Comparison of ENCODE assay signal across 1 cellular context in the genomic region with DNA sequence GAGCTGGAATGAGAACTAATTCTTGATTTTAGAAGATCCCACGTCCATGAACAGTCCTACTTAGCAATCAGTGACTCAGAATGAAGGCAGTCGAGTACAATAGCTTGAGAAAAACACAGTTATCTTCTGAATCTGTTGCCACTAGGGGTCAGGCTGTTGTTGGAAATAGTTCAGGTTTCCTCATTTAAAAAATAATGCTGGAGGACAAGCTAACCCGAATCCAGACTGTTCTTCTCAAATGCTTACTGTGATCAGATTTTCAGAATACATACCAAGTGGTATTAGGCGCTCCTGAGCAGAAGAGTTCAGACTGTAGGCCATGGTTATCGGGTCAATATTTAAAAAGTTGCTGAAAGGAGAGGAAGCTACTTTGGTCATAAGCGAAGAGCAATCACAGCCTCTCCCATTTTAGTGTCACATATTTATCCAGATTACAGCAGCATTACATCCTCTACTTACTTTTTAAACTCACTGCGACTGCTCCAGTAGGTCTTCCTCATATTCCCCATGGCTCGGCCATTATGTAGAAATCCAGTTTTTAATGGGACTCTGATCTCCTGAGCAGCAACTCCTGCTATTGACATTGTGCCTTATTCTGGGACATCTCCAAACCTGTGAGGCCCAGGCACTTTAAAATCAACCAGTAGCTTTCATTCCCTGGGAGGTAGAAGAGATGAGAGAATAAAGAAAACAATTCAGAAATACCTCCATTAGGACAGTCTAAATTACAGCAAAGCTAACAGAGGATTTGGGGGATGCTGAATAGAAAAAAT.
A peak's percentile ranks its signal among the peaks of the same experiment; 100 is the strongest.
TF ChIP-seq lines count a peak whose summit lies in the region.

No MANE protein-coding gene starts in this region.

TF ChIP-seq in K562, 482 proteins besides CTCF, POLR2A, EP300 and RAD21:
- TF ChIP-seq RFX5 (IDR thresholded peaks at IDR 0.05; ENCODE audit: low read depth, low read length): 0 out of 2 replicates have a peak, but pooled peaks have one; percentile 25
- TF ChIP-seq JUND (IDR thresholded peaks at IDR 0.05; ENCODE audit: borderline replicate concordance, low read depth, low read length): peak; percentile 57; the same call in 1 of the 2 replicates
- TF ChIP-seq JUND (tag; IDR thresholded peaks at IDR 0.05; ENCODE audit: borderline replicate concordance, low read depth, low read length): peak; percentile 44; the same call in 1 of the 3 replicates
- TF ChIP-seq, protein P1, sequence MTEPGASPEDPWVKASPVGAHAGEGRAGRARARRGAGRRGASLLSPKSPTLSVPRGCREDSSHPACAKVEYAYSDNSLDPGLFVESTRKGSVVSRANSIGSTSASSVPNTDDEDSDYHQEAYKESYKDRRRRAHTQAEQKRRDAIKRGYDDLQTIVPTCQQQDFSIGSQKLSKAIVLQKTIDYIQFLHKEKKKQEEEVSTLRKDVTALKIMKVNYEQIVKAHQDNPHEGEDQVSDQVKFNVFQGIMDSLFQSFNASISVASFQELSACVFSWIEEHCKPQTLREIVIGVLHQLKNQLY (CRISPR knock-in tag; conservative IDR thresholded peaks at IDR 0.05): 0 out of 4 replicates have a peak, but pooled peaks of 1 of the 2 experiments have one; percentile 40
- TF ChIP-seq GATA2 (CRISPR knock-in tag; IDR thresholded peaks at IDR 0.05): peak; percentile 100
- peak; percentile 53; the same call in 1 of the 2 replicates for TF ChIP-seq XRCC5 (IDR thresholded peaks at IDR 0.05; ENCODE audit: low read depth, low read length)
- TF ChIP-seq NFE2 (IDR thresholded peaks at IDR 0.05; ENCODE audit: low read depth): no peak
- TF ChIP-seq RBM15 (IDR thresholded peaks at IDR 0.05; ENCODE audit: insufficient read depth, low read length): no peak
- no peak for TF ChIP-seq IRF1 (CRISPR knock-in tag; IDR thresholded peaks at IDR 0.05; ENCODE audit: borderline replicate concordance)
- no peak for TF ChIP-seq PHB (CRISPR knock-in tag; IDR thresholded peaks at IDR 0.05)
- TF ChIP-seq RCOR1 (IDR thresholded peaks at IDR 0.05; ENCODE audit: borderline replicate concordance in 1 of 2, low read depth in 2 of 2, low read length in 2 of 2): peak in 1 of 2 experiments; percentile 61; a peak in 1 of 4 replicates
- TF ChIP-seq BCOR (IDR thresholded peaks at IDR 0.05): no peak
- peak; percentile 43 for TF ChIP-seq RBM25 (IDR thresholded peaks at IDR 0.05; ENCODE audit: low read depth, low read length, severe bottlenecking)
- 0 out of 2 replicates have a peak, but pooled peaks have one; percentile 46 for TF ChIP-seq DPF2 (IDR thresholded peaks at IDR 0.05)
- TF ChIP-seq, protein P2, sequence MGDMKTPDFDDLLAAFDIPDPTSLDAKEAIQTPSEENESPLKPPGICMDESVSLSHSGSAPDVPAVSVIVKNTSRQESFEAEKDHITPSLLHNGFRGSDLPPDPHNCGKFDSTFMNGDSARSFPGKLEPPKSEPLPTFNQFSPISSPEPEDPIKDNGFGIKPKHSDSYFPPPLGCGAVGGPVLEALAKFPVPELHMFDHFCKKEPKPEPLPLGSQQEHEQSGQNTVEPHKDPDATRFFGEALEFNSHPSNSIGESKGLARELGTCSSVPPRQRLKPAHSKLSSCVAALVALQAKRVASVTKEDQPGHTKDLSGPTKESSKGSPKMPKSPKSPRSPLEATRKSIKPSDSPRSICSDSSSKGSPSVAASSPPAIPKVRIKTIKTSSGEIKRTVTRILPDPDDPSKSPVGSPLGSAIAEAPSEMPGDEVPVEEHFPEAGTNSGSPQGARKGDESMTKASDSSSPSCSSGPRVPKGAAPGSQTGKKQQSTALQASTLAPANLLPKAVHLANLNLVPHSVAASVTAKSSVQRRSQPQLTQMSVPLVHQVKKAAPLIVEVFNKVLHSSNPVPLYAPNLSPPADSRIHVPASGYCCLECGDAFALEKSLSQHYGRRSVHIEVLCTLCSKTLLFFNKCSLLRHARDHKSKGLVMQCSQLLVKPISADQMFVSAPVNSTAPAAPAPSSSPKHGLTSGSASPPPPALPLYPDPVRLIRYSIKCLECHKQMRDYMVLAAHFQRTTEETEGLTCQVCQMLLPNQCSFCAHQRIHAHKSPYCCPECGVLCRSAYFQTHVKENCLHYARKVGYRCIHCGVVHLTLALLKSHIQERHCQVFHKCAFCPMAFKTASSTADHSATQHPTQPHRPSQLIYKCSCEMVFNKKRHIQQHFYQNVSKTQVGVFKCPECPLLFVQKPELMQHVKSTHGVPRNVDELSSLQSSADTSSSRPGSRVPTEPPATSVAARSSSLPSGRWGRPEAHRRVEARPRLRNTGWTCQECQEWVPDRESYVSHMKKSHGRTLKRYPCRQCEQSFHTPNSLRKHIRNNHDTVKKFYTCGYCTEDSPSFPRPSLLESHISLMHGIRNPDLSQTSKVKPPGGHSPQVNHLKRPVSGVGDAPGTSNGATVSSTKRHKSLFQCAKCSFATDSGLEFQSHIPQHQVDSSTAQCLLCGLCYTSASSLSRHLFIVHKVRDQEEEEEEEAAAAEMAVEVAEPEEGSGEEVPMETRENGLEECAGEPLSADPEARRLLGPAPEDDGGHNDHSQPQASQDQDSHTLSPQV (IDR thresholded peaks at IDR 0.05): peak; percentile 22; the same call in 1 of the 2 replicates
- no peak for TF ChIP-seq WHSC1 (IDR thresholded peaks at IDR 0.05; ENCODE audit: low read length)
- TF ChIP-seq, protein P3, sequence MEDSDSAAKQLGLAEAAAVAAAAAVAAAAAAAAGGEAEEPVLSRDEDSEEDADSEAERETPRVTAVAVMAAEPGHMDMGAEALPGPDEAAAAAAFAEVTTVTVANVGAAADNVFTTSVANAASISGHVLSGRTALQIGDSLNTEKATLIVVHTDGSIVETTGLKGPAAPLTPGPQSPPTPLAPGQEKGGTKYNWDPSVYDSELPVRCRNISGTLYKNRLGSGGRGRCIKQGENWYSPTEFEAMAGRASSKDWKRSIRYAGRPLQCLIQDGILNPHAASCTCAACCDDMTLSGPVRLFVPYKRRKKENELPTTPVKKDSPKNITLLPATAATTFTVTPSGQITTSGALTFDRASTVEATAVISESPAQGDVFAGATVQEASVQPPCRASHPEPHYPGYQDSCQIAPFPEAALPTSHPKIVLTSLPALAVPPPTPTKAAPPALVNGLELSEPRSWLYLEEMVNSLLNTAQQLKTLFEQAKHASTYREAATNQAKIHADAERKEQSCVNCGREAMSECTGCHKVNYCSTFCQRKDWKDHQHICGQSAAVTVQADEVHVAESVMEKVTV (CRISPR knock-in tag; IDR thresholded peaks at IDR 0.05): peak; percentile 84
- peak; percentile 28; the same call in 1 of the 2 replicates for TF ChIP-seq ATF3 (IDR thresholded peaks at IDR 0.05)
- 0 out of 2 replicates have a peak, but pooled peaks have one; percentile 20 for TF ChIP-seq ATF3 (CRISPR knock-in tag; conservative IDR thresholded peaks at IDR 0.05)
- TF ChIP-seq SPI1 (IDR thresholded peaks at IDR 0.05; ENCODE audit: borderline replicate concordance, low read depth, low read length): peak; percentile 40; the same call in 1 of the 2 replicates
- TF ChIP-seq FOSL1 (tag; conservative IDR thresholded peaks at IDR 0.05): peak; percentile 68
- TF ChIP-seq TCF15 (CRISPR knock-in tag; IDR thresholded peaks at IDR 0.05): no peak
- no peak for TF ChIP-seq ZNF436 (CRISPR knock-in tag; IDR thresholded peaks at IDR 0.05)
- 0 out of 2 replicates have a peak, but pooled peaks have one; percentile 24 for TF ChIP-seq SMARCA4 (IDR thresholded peaks at IDR 0.05)
- TF ChIP-seq HMG20B (CRISPR knock-in tag; IDR thresholded peaks at IDR 0.05): no peak
- TF ChIP-seq ATF7 (IDR thresholded peaks at IDR 0.05): peak; percentile 24; the same call in 1 of the 2 replicates
- TF ChIP-seq TEAD1 (CRISPR knock-in tag; IDR thresholded peaks at IDR 0.05): 0 out of 4 replicates have a peak, but pooled peaks of 1 of the 2 experiments have one; percentile 36
- TF ChIP-seq NFIC (IDR thresholded peaks at IDR 0.05): peak; percentile 27; the same call in 1 of the 2 replicates
- TF ChIP-seq TEAD4 (IDR thresholded peaks at IDR 0.05; ENCODE audit: low read length): peak; percentile 50; the same call in 1 of the 2 replicates
- no peak for TF ChIP-seq TEAD4 (CRISPR knock-in tag; IDR thresholded peaks at IDR 0.05; ENCODE audit: borderline replicate concordance)
- TF ChIP-seq E2F1 (CRISPR knock-in tag; IDR thresholded peaks at IDR 0.05): 0 out of 2 replicates have a peak, but pooled peaks have one; percentile 21
- no peak for TF ChIP-seq SP2 (IDR thresholded peaks at IDR 0.05; ENCODE audit: extremely low read depth, low read depth, low read length, poor library complexity, severe bottlenecking)
- peak; percentile 81 for TF ChIP-seq SMC3 (conservative IDR thresholded peaks at IDR 0.05; ENCODE audit: insufficient read depth, low read depth, low read length)
- TF ChIP-seq, protein P4, sequence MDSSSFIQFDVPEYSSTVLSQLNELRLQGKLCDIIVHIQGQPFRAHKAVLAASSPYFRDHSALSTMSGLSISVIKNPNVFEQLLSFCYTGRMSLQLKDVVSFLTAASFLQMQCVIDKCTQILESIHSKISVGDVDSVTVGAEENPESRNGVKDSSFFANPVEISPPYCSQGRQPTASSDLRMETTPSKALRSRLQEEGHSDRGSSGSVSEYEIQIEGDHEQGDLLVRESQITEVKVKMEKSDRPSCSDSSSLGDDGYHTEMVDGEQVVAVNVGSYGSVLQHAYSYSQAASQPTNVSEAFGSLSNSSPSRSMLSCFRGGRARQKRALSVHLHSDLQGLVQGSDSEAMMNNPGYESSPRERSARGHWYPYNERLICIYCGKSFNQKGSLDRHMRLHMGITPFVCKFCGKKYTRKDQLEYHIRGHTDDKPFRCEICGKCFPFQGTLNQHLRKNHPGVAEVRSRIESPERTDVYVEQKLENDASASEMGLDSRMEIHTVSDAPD (CRISPR knock-in tag; IDR thresholded peaks at IDR 0.05): no peak
- peak in 1 of 2 experiments; percentile 17; a peak in 1 of 4 replicates for TF ChIP-seq FOXA3 (CRISPR knock-in tag; conservative IDR thresholded peaks at IDR 0.05 in 1 of 2, IDR thresholded peaks at IDR 0.05 in 1 of 2)
- no peak for TF ChIP-seq ZSCAN32 (CRISPR knock-in tag; IDR thresholded peaks at IDR 0.05)
